In genomic region chr9:91927912-91928510, GRCh38 we compare ENCODE assay signal across 22 cellular contexts. TPM values are rescaled to one million over a fixed set of nuclear protein-coding genes. Genes with fewer than 3 reads are reported as not detected.
DNase-seq lines count a peak whose midpoint lies in the region; ATAC-seq, FAIRE-seq and TF ChIP-seq lines count a peak whose summit lies in the region.
"Had no signal": no experiment of that assay in that cellular context is flagged by ENCODE, and none has a peak within 500 bp of the region (broad histone marks: within the 10 kb centered on the region; RNA-seq: fewer than 3 reads in every experiment).

No MANE protein-coding gene starts in this region.

- H3K14ac ChIP-seq in H9 (ENCODE audit: insufficient read depth, low read length) (no peak overlapping the region), H1 (ENCODE audit: insufficient read length) (no peak overlapping the region)

- H3K27ac ChIP-seq in H9 (ENCODE audit: insufficient read length, low read depth, low read length): no peak overlapping the region
- no peak overlapping the region for H3K27ac ChIP-seq in H1 (ENCODE audit: low read depth, low read length)
- H3K27ac ChIP-seq in stomach smooth muscle (ENCODE audit: low read length): peak overlapping the region; percentile 31
- H3K27ac ChIP-seq: HL-60 had no signal

- H2BK15ac ChIP-seq in H9 (ENCODE audit: low read depth, low read length) (no peak overlapping the region), H1 (ENCODE audit: low read length) (no peak overlapping the region)

- H4K5ac ChIP-seq in H9 (ENCODE audit: insufficient read length, low read depth, low read length) (no peak overlapping the region), H1 (ENCODE audit: insufficient read length, low read depth, low read length) (no peak overlapping the region)

- H3K36me3 ChIP-seq in H1 (ENCODE audit: control insufficient read depth in 2 of 4, insufficient read depth in 4 of 4, low read length in 3 of 4) (no peaks in the 10 kb centered on the region), stomach smooth muscle (ENCODE audit: control insufficient read depth in 2 of 2, insufficient read depth in 2 of 2, low read length in 2 of 2) (peaks cover 0 to 2% of the 10 kb centered on the region in 2 donors)
- H3K36me3 ChIP-seq: BE2C had no signal

- H4K91ac ChIP-seq in H9 (ENCODE audit: insufficient read length, low read depth, low read length) (no peak overlapping the region), H1 (replicated peaks; ENCODE audit: insufficient read length, low read length) (no peak overlapping the region)

- H3K23me2 ChIP-seq in H9 (ENCODE audit: insufficient read length, low read depth, low read length, poor library complexity, severe bottlenecking) (no peaks in the 10 kb centered on the region), H1 (ENCODE audit: low read depth, low read length) (peaks cover 1% of the 10 kb centered on the region; the same call in 1 of the 2 replicates)

- H4K8ac ChIP-seq in H9 (replicated peaks; ENCODE audit: insufficient read length, low read depth, low read length) (no peak overlapping the region), H1 (ENCODE audit: extremely low read depth, insufficient read depth, low read length) (no peak overlapping the region)

- H3K4me2 ChIP-seq in H9 (ENCODE audit: insufficient read depth, insufficient read length, low read length) (no peak overlapping the region), H1 (ENCODE audit: insufficient read depth in 1 of 2, low read depth in 2 of 2, low read length in 2 of 2) (no peak overlapping the region)

- H3K4ac ChIP-seq in H9 (ENCODE audit: low read depth, low read length) (no peak overlapping the region), H1 (replicated peaks; ENCODE audit: insufficient read length, low read depth, low read length) (no peak overlapping the region)

- H2AFZ ChIP-seq in H9 (ENCODE audit: low read length) (no peak overlapping the region), H1 (ENCODE audit: low read length) (no peak overlapping the region)

- peaks cover 76% of the 10 kb centered on the region for H3K27me3 Mint-ChIP-seq in H9 (ENCODE audit: low read depth)
- peaks cover 2% of the 10 kb centered on the region for H3K27me3 Mint-ChIP-seq in activated T-cell treated with anti-CD3 and anti-CD28 coated beads, Interleukin-2, amount 50 U/mL, for 72 hours (ENCODE audit: low read depth)
- H3K27me3 Mint-ChIP-seq: CD4-positive, CD25-positive, alpha-beta regulatory T cell had no signal

- H2BK120ac ChIP-seq in H9 (ENCODE audit: low read depth, low read length, poor library complexity, severe bottlenecking) (no peak overlapping the region), H1 (replicated peaks; ENCODE audit: low read depth, low read length) (no peak overlapping the region)

- H2BK5ac ChIP-seq in H9 (ENCODE audit: insufficient read length, low read length) (no peak overlapping the region), H1 (ENCODE audit: low read depth, low read length) (no peak overlapping the region)

- H2BK20ac ChIP-seq in H9 (ENCODE audit: low read depth, low read length, poor library complexity, severe bottlenecking) (no peak overlapping the region), H1 (ENCODE audit: low read length) (no peak overlapping the region)

- TF ChIP-seq POLR2A in H1 (IDR thresholded peaks at IDR 0.05; ENCODE audit: control extremely low read depth in 1 of 2, low read depth in 2 of 2, low read length in 2 of 2): no peak

- peaks cover 7% of the 10 kb centered on the region for H3K9me3 ChIP-seq in H9 (ENCODE audit: control insufficient read depth, low read depth, low read length)
- H3K9me3 ChIP-seq in H1 (ENCODE audit: insufficient read depth in 2 of 2, low read depth in 1 of 2, low read length in 1 of 2): peaks cover 10 to 17% of the 10 kb centered on the region in 2 experiments
- peaks cover 9 to 18% of the 10 kb centered on the region in 2 donors for H3K9me3 ChIP-seq in stomach smooth muscle (ENCODE audit: control insufficient read depth in 2 of 2, low read length in 2 of 2)

- DNase-seq in H9 (peak; percentile 51), H1 (ENCODE audit: low read depth in 1 of 2, low spot score in 2 of 2) (no peak), islet precursor cell (peak; percentile 47), NAMALWA (ENCODE audit: low spot score) (no peak), inferior parietal cortex (ENCODE audit: extremely low spot score) (no peak)
- no peak for DNase-seq in activated T-cell treated with anti-CD3 and anti-CD28 coated beads, Interleukin-2, amount 50 U/mL, for 72 hours
- DNase-seq: BE2C; C1 segment of cervical spinal cord; Caco-2; CD4-positive, CD25-positive, alpha-beta regulatory T cell; GOT3; HCEC 1CT; KBM-7 had no signal

- WGBS in H9 (ENCODE audit: extremely low coverage, insufficient read length, low lambda C conversion rate): no CpG with 5 or more reads among the region's 8 CpGs
- 67% methylated on average over 8 of the region's 8 CpGs; no CpG with 5 or more reads in 1 of the 2 experiments for WGBS in H1 (ENCODE audit: extremely low coverage in 1 of 2, insufficient coverage in 1 of 2, insufficient read length in 1 of 2, insufficient replicate concordance in 2 of 2, low coverage in 1 of 2, low lambda C conversion rate in 2 of 2, missing lambda C conversion rate in 1 of 2), 2 experiments

- CTCF ChIA-PET in H1 (lab: Charles Lee; ENCODE audit: partially characterized antibody): interaction anchor here (0.7 to 1.4 kb wide), 4 partner anchors 11 to 169 kb away, joined by 3 to 4 read pairs (median 3); no protein-coding TSS in a partner anchor

- no peak for ATAC-seq in GM18498 (IDR thresholded peaks at IDR 0.05; ENCODE audit: unreplicated experiment)
- ATAC-seq in activated T-cell treated with anti-CD3 and anti-CD28 coated beads, Interleukin-2, amount 50 U/mL, for 72 hours (replicated peaks in 1 of 2): no peak

- peak in 1 of 2 experiments; percentile 19; a peak in 1 of 4 replicates for TF ChIP-seq RAD21 in H1 (IDR thresholded peaks at IDR 0.05 in 1 of 2, conservative IDR thresholded peaks at IDR 0.05 in 1 of 2; ENCODE audit: low read depth in 2 of 2, low read length in 2 of 2)

- H3K9ac ChIP-seq in H9 (ENCODE audit: extremely low read depth, insufficient read length, low read length) (no peak overlapping the region), H1 (replicated peaks in 1 of 4; ENCODE audit: extremely low read depth in 1 of 4, low read depth in 3 of 4, low read length in 3 of 4) (no peak overlapping the region), stomach smooth muscle (ENCODE audit: low read length in 2 of 2) (no peak overlapping the region)

- H2AK5ac ChIP-seq in H9 (ENCODE audit: insufficient read length, low read length): no peak overlapping the region
- no peak overlapping the region for H2AK5ac ChIP-seq in H1 (ENCODE audit: low read depth, low read length)

- H3K27ac Mint-ChIP-seq in H9: no peak overlapping the region
- H3K27ac Mint-ChIP-seq in activated T-cell treated with anti-CD3 and anti-CD28 coated beads, Interleukin-2, amount 50 U/mL, for 72 hours: no peak overlapping the region
- H3K27ac Mint-ChIP-seq: CD4-positive, CD25-positive, alpha-beta regulatory T cell; IgD-negative memory B cell had no signal

- H3K4me1 Mint-ChIP-seq in H9: peaks cover 6 to 10% of the 10 kb centered on the region in 2 experiments
- H3K4me1 Mint-ChIP-seq in activated T-cell treated with anti-CD3 and anti-CD28 coated beads, Interleukin-2, amount 50 U/mL, for 72 hours (ENCODE audit: low read depth): no peaks in the 10 kb centered on the region
- H3K4me1 Mint-ChIP-seq: CD4-positive, CD25-positive, alpha-beta regulatory T cell; IgD-negative memory B cell had no signal

- POLR2A ChIA-PET in H1 (lab: Charles Lee; ENCODE audit: partially characterized antibody): no interaction called here

- TF ChIP-seq CTCF in H9 (conservative IDR thresholded peaks at IDR 0.05) (peak; percentile 12; the same call in 1 of the 3 replicates), H1 (IDR thresholded peaks at IDR 0.05; ENCODE audit: control extremely low read depth in 1 of 3, insufficient read depth in 1 of 3, low read depth in 1 of 3, low read length in 3 of 3) (no peak)

- H4K20me1 ChIP-seq in H9 (ENCODE audit: control insufficient read depth, insufficient read depth, insufficient read length) (no peaks in the 10 kb centered on the region), H1 (replicated peaks in 1 of 2; ENCODE audit: control insufficient read depth in 1 of 2, insufficient read depth in 2 of 2, low read length in 2 of 2) (peaks cover 4 to 7% of the 10 kb centered on the region in 2 experiments)

- H3T11ph ChIP-seq in H9 (ENCODE audit: low read length): no peak overlapping the region

- H3K4me3 ChIP-seq in H1 (ENCODE audit: extremely low read depth in 1 of 4, insufficient read depth in 2 of 4, low read depth in 3 of 4, low read length in 4 of 4) (no peak overlapping the region), stomach smooth muscle (ENCODE audit: low read length in 2 of 2) (no peak overlapping the region)

- no peaks in the 10 kb centered on the region for H3K4me1 ChIP-seq in H9 (ENCODE audit: insufficient read depth, low read length)
- peaks cover 2 to 12% (median 4%) of the 10 kb centered on the region in 4 experiments; a peak in 4 of 7 replicates for H3K4me1 ChIP-seq in H1 (replicated peaks in 1 of 4; ENCODE audit: control insufficient read depth in 3 of 4, insufficient read depth in 4 of 4, low read length in 3 of 4)
- H3K4me1 ChIP-seq in stomach smooth muscle (ENCODE audit: control insufficient read depth, insufficient read depth, low read length): peaks cover 16% of the 10 kb centered on the region
- H3K4me1 ChIP-seq: Caco-2 had no signal

- no peak overlapping the region for H3K18ac ChIP-seq in H9 (ENCODE audit: insufficient read length, low read depth, low read length)
- H3K18ac ChIP-seq in H1 (ENCODE audit: extremely low read depth, low read length): no peak overlapping the region

- H3K56ac ChIP-seq in H9 (ENCODE audit: insufficient read length, low read depth, low read length): no peak overlapping the region
- H3K56ac ChIP-seq in H1 (replicated peaks; ENCODE audit: insufficient read length, low read depth, low read length): no peak overlapping the region

- no peak for TF ChIP-seq EP300 in H1 (IDR thresholded peaks at IDR 0.05; ENCODE audit: borderline replicate concordance in 1 of 2, low read depth in 2 of 2, low read length in 2 of 2)

- H3K27me3 ChIP-seq in H9 (ENCODE audit: insufficient read depth, low read length): no peaks in the 10 kb centered on the region; the same call in 1 of the 2 replicates
- H3K27me3 ChIP-seq in H1 (replicated peaks in 1 of 4; ENCODE audit: control insufficient read depth in 3 of 4, extremely low read depth in 1 of 4, insufficient read depth in 3 of 4, low read length in 3 of 4): peaks cover 0 to 14% (median 13%) of the 10 kb centered on the region in 4 experiments; a peak in 6 of 7 replicates
- H3K27me3 ChIP-seq in stomach smooth muscle (ENCODE audit: control insufficient read depth in 1 of 2, insufficient read depth in 2 of 2, low read length in 2 of 2): no peaks in the 10 kb centered on the region
- H3K27me3 ChIP-seq: BE2C had no signal

- H3K79me2 ChIP-seq in H9 (ENCODE audit: insufficient read depth, low read length): no peaks in the 10 kb centered on the region
- no peaks in the 10 kb centered on the region for H3K79me2 ChIP-seq in H1 (ENCODE audit: control insufficient read depth in 1 of 2, insufficient read depth in 2 of 2, low read length in 2 of 2)

- H2BK12ac ChIP-seq in H9 (ENCODE audit: insufficient read length, low read depth, low read length) (no peak overlapping the region), H1 (ENCODE audit: low read depth, low read length) (no peak overlapping the region)

- peaks cover 17 to 42% (median 28%) of the 10 kb centered on the region in 3 experiments for H3K36me3 Mint-ChIP-seq in H9 (ENCODE audit: insufficient read depth in 1 of 3, low read depth in 3 of 3)
- peaks cover 7 to 12% of the 10 kb centered on the region in 2 donors for H3K36me3 Mint-ChIP-seq in activated T-cell treated with anti-CD3 and anti-CD28 coated beads, Interleukin-2, amount 50 U/mL, for 72 hours (ENCODE audit: insufficient read depth in 2 of 2)
- H3K36me3 Mint-ChIP-seq: IgD-negative memory B cell had no signal

- no peak for FAIRE-seq in H1 (lab: Jason Lieb, UNC)
- FAIRE-seq: D721Med, G401.6, GM12891, GM18507 had no signal

- H3K79me1 ChIP-seq in H9 (ENCODE audit: insufficient read depth, low read depth, low read length, poor library complexity, severe bottlenecking) (no peaks in the 10 kb centered on the region), H1 (ENCODE audit: low read depth, low read length) (no peaks in the 10 kb centered on the region; the same call in 1 of the 2 replicates)

- H3K9me3 Mint-ChIP-seq in H9: peaks cover 38 to 45% of the 10 kb centered on the region in 2 experiments
- H3K9me3 Mint-ChIP-seq in activated T-cell treated with anti-CD3 and anti-CD28 coated beads, Interleukin-2, amount 50 U/mL, for 72 hours: peaks cover 7 to 9% of the 10 kb centered on the region in 2 donors

- no peak overlapping the region for H3K4me3 Mint-ChIP-seq in H9
- H3K4me3 Mint-ChIP-seq in activated T-cell treated with anti-CD3 and anti-CD28 coated beads, Interleukin-2, amount 50 U/mL, for 72 hours: no peak overlapping the region
- H3K4me3 Mint-ChIP-seq: CD4-positive, CD25-positive, alpha-beta regulatory T cell; IgD-negative memory B cell had no signal

- no peak overlapping the region for H3K23ac ChIP-seq in H9 (ENCODE audit: insufficient read length, low read depth, low read length)
- H3K23ac ChIP-seq in H1 (ENCODE audit: insufficient read length): no peak overlapping the region

RNA-seq across cellular contexts. Expression of gene ROR2, which starts 22.0 kb away (rescaled TPM):
- 2.7 TPM in 2 replicates for total RNA-seq in H9 (2021)
- total RNA-seq in H1 (2021; fragmentation: NEBNext Ultra II Directional; extraction: Animal tissue kit (Norgen Biotek cat#: 25700)): 4.0 and 4.3 TPM in 2 replicates
- 2.7 and 5.4 TPM in 2 replicates for polyA plus RNA-seq in H1 (2011; rRNA removed)
- 3.3 TPM for polyA plus RNA-seq in H1 (2011; cell fraction: cytosol; rRNA removed)
- polyA plus RNA-seq in H1 (2011; cell fraction: nucleus; rRNA removed): 4.9 TPM
- 2.2 to 3.4 TPM (median 2.9 TPM) in 4 replicates for polyA plus RNA-seq in H1 (2012, experiment 1 of 2)
- 2.7 TPM for polyA plus RNA-seq in H1 (2012, experiment 2 of 2)
- polyA plus RNA-seq in H1 (2013, experiment 1 of 2): 5.8 TPM
- polyA plus RNA-seq in H1 (2013, experiment 2 of 2): 6.1 TPM
- 3.7 and 4.4 TPM in 2 replicates for polyA minus RNA-seq in H1 (2011; rRNA and poly(A)+ RNA removed)
- 3.7 TPM for polyA minus RNA-seq in H1 (2011; cell fraction: cytosol; rRNA and poly(A)+ RNA removed)
- polyA minus RNA-seq in H1 (2011; cell fraction: nucleus; rRNA and poly(A)+ RNA removed): 3.0 TPM
- under 1 TPM; 0.07 to 0.10 TPM for total RNA-seq in activated T-cell treated with anti-CD3 and anti-CD28 coated beads, Interleukin-2, amount 50 U/mL, for 72 hours
- total RNA-seq: A172 had no signal
- polyA plus RNA-seq: CD4-positive, CD25-positive, alpha-beta regulatory T cell; IgD-negative memory B cell had no signal

Comparison
In these comparisons a context has a peak if more than half of its experiments do, and no peak if none do; other contexts are left out.
1. DNase-seq: peak in H9 (single experiment) and islet precursor cell (single experiment); none in H1 (0 of 2), NAMALWA (single experiment), inferior parietal cortex (single experiment) and activated T-cell treated with anti-CD3 and anti-CD28 coated beads, Interleukin-2, amount 50 U/mL, for 72 hours (0 of 2).